Comparison of ENCODE assay signal across 1 cellular context in genomic region chr12:95802482-95803264, GRCh38.
TF ChIP-seq lines count a peak whose summit lies in the region.

No MANE protein-coding gene starts in this region.

TF ChIP-seq in HepG2, 621 proteins besides CTCF, POLR2A, EP300 and RAD21 (continued from another document and continues in another):
- no peak for TF ChIP-seq ZFYVE20 (CRISPR knock-in tag; IDR thresholded peaks at IDR 0.05; ENCODE audit: borderline replicate concordance, low read depth)
- no peak for TF ChIP-seq MXD3 (CRISPR knock-in tag; IDR thresholded peaks at IDR 0.05)
- TF ChIP-seq TOE1 (CRISPR knock-in tag; IDR thresholded peaks at IDR 0.05) = no peak
- no peak for TF ChIP-seq ZNF576 (CRISPR knock-in tag; IDR thresholded peaks at IDR 0.05)
- no peak for TF ChIP-seq ZNF430 (CRISPR knock-in tag; IDR thresholded peaks at IDR 0.05)
- peak; percentile 42; the same call in 1 of the 2 replicates for TF ChIP-seq NCOR1 (IDR thresholded peaks at IDR 0.05; ENCODE audit: borderline replicate concordance, low read length)
- TF ChIP-seq ZNF414 (CRISPR knock-in tag; IDR thresholded peaks at IDR 0.05) = no peak
- no peak for TF ChIP-seq CERS6 (CRISPR knock-in tag; IDR thresholded peaks at IDR 0.05)
- peak; percentile 70; the same call in 1 of the 2 replicates for TF ChIP-seq TBX2 (CRISPR knock-in tag; IDR thresholded peaks at IDR 0.05; ENCODE audit: borderline replicate concordance)
- no peak for TF ChIP-seq STAG1 (CRISPR knock-in tag; IDR thresholded peaks at IDR 0.05)
- TF ChIP-seq BRD4 (CRISPR knock-in tag; IDR thresholded peaks at IDR 0.05) = no peak
- no peak for TF ChIP-seq EED (CRISPR knock-in tag; IDR thresholded peaks at IDR 0.05)
- no peak for TF ChIP-seq NFKB2 (CRISPR knock-in tag; IDR thresholded peaks at IDR 0.05; ENCODE audit: borderline replicate concordance)
- TF ChIP-seq PAWR (CRISPR knock-in tag; IDR thresholded peaks at IDR 0.05; ENCODE audit: borderline replicate concordance) = no peak
- peak; percentile 62; the same call in 1 of the 2 replicates for TF ChIP-seq MIER3 (CRISPR knock-in tag; IDR thresholded peaks at IDR 0.05; ENCODE audit: borderline replicate concordance)
- TF ChIP-seq NFYB (CRISPR knock-in tag; IDR thresholded peaks at IDR 0.05) = no peak
- TF ChIP-seq THAP7 (CRISPR knock-in tag; IDR thresholded peaks at IDR 0.05) = no peak
- TF ChIP-seq ZFAT (CRISPR knock-in tag; conservative IDR thresholded peaks at IDR 0.05) = no peak
- peak; percentile 49; the same call in 1 of the 2 replicates for TF ChIP-seq THRA (CRISPR knock-in tag; IDR thresholded peaks at IDR 0.05; ENCODE audit: borderline replicate concordance)
- no peak for TF ChIP-seq GATA4 (IDR thresholded peaks at IDR 0.05; ENCODE audit: borderline replicate concordance, low read depth)
- TF ChIP-seq ZNF687 (CRISPR knock-in tag; IDR thresholded peaks at IDR 0.05) = no peak
- TF ChIP-seq ZNF883 (CRISPR knock-in tag; IDR thresholded peaks at IDR 0.05; ENCODE audit: not compliant biosample characterization) = no peak
- no peak for TF ChIP-seq CEBPB (IDR thresholded peaks at IDR 0.05; ENCODE audit: borderline replicate concordance, low read depth, low read length)
- TF ChIP-seq MAX (IDR thresholded peaks at IDR 0.05) = no peak
- no peak for TF ChIP-seq SETDB1 (CRISPR knock-in tag; IDR thresholded peaks at IDR 0.05; ENCODE audit: borderline replicate concordance)
- TF ChIP-seq ONECUT2 (CRISPR knock-in tag; IDR thresholded peaks at IDR 0.05) = 0 out of 2 replicates have a peak, but pooled peaks have one; percentile 49
- peak; percentile 21; the same call in 1 of the 2 replicates for TF ChIP-seq ZKSCAN8 (CRISPR knock-in tag; IDR thresholded peaks at IDR 0.05; ENCODE audit: borderline replicate concordance)
- TF ChIP-seq ZNF468 (CRISPR knock-in tag; IDR thresholded peaks at IDR 0.05) = no peak
- no peak for TF ChIP-seq ZNF556 (CRISPR knock-in tag; IDR thresholded peaks at IDR 0.05; ENCODE audit: borderline replicate concordance)
- no peak for TF ChIP-seq DRAP1 (CRISPR knock-in tag; IDR thresholded peaks at IDR 0.05)
- no peak for TF ChIP-seq ZNF891 (CRISPR knock-in tag; IDR thresholded peaks at IDR 0.05)
- TF ChIP-seq TFDP1 (CRISPR knock-in tag; IDR thresholded peaks at IDR 0.05; ENCODE audit: borderline replicate concordance) = no peak
- TF ChIP-seq ZNF775 (CRISPR knock-in tag; IDR thresholded peaks at IDR 0.05; ENCODE audit: borderline replicate concordance) = no peak
- no peak for TF ChIP-seq MTF1 (CRISPR knock-in tag; IDR thresholded peaks at IDR 0.05)
- TF ChIP-seq SRSF4 (IDR thresholded peaks at IDR 0.05; ENCODE audit: low read depth, low read length, poor library complexity, severe bottlenecking) = no peak
- no peak for TF ChIP-seq NFYC (CRISPR knock-in tag; IDR thresholded peaks at IDR 0.05)
- no peak for TF ChIP-seq HNRNPH1 (optimal IDR thresholded peaks at IDR 0.05; ENCODE audit: low read depth, low read length)
- no peak for TF ChIP-seq ZNF3 (CRISPR knock-in tag; IDR thresholded peaks at IDR 0.05)
- no peak for TF ChIP-seq SP2 (CRISPR knock-in tag; IDR thresholded peaks at IDR 0.05)
- TF ChIP-seq ZNF530 (CRISPR knock-in tag; IDR thresholded peaks at IDR 0.05; ENCODE audit: low read depth) = no peak
- no peak for TF ChIP-seq GPN1 (CRISPR knock-in tag; IDR thresholded peaks at IDR 0.05; ENCODE audit: borderline replicate concordance)
- TF ChIP-seq PTBP1 (IDR thresholded peaks at IDR 0.05; ENCODE audit: low read depth, low read length, poor library complexity, severe bottlenecking) = no peak
- no peak for TF ChIP-seq HOXA7 (CRISPR knock-in tag; IDR thresholded peaks at IDR 0.05)
- no peak for TF ChIP-seq ZNF816 (CRISPR knock-in tag; IDR thresholded peaks at IDR 0.05; ENCODE audit: borderline replicate concordance)
- TF ChIP-seq MAZ (IDR thresholded peaks at IDR 0.05; ENCODE audit: borderline replicate concordance, low read depth, low read length) = no peak
- no peak for TF ChIP-seq MAZ (CRISPR knock-in tag; IDR thresholded peaks at IDR 0.05; ENCODE audit: low read depth)
- TF ChIP-seq ZNF720 (CRISPR knock-in tag; IDR thresholded peaks at IDR 0.05) = no peak
- TF ChIP-seq MAFF (IDR thresholded peaks at IDR 0.05; ENCODE audit: low read depth, low read length) = peak; percentile 82
- no peak for TF ChIP-seq KDM4B (CRISPR knock-in tag; IDR thresholded peaks at IDR 0.05)
- no peak for TF ChIP-seq ZNF318 (CRISPR knock-in tag; IDR thresholded peaks at IDR 0.05)
- no peak for TF ChIP-seq SIX4 (CRISPR knock-in tag; IDR thresholded peaks at IDR 0.05)
